Comparison of ENCODE assay signal across 1 cellular context in the genomic region with DNA sequence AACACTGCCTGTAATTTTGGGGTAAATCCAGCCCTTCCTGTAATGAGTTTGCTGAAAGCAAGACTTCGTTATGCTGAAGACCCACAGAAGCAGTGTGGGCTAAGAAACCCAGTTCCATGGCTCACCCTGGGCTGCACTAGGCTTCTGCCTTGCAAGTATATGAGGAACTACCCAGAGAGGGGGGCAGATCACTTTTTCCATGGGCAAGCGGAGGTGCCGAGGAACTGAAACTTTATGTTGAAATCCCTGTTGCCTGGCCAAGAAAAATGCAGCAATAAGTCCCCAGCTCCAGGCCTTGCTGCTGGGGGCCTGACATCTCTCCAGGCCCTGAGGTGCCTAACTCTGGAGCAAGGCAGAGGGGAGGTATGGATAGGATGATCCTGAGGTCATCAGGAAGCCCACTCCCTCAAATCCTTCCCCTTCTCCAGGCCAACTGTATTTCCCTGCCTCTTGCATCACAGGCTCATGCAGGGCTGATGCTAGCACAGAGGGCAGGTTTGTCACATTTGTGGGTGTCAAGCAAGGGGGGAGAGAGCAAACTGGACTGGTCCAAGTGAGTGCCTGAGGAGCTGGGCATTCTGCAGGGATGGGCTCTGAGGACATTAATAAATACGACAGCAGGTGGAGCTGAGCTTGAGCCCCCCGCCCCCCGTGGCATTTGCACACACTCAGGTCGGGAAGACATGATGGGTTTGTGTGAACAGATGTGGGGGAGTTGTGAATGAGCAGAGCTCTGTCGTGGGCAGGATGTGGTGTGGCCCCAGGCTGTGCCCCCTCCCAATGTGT.
TF ChIP-seq lines count a peak whose summit lies in the region.

No MANE protein-coding gene starts in this region.

TF ChIP-seq in K562, 482 proteins besides CTCF, POLR2A, EP300 and RAD21:
- TF ChIP-seq RFX5 (IDR thresholded peaks at IDR 0.05; ENCODE audit: low read depth, low read length) (no peak), SMAD2 (IDR thresholded peaks at IDR 0.05; ENCODE audit: low read depth, low read length) (no peak), ZNF184 (CRISPR knock-in tag; IDR thresholded peaks at IDR 0.05) (no peak), POLR2H (tag; IDR thresholded peaks at IDR 0.05; ENCODE audit: low read depth) (no peak), POLR2AphosphoS5 (IDR thresholded peaks at IDR 0.05; ENCODE audit: control insufficient read depth, insufficient read depth, low read depth, low read length) (no peak), CEBPG (CRISPR knock-in tag; IDR thresholded peaks at IDR 0.05) (no peak), CEBPG (tag; conservative IDR thresholded peaks at IDR 0.05 in 1 of 2, IDR thresholded peaks at IDR 0.05 in 1 of 2) (0 out of 4 replicates have a peak, but pooled peaks of 1 of the 2 experiments have one; percentile 41)
- TF ChIP-seq, protein P1, sequence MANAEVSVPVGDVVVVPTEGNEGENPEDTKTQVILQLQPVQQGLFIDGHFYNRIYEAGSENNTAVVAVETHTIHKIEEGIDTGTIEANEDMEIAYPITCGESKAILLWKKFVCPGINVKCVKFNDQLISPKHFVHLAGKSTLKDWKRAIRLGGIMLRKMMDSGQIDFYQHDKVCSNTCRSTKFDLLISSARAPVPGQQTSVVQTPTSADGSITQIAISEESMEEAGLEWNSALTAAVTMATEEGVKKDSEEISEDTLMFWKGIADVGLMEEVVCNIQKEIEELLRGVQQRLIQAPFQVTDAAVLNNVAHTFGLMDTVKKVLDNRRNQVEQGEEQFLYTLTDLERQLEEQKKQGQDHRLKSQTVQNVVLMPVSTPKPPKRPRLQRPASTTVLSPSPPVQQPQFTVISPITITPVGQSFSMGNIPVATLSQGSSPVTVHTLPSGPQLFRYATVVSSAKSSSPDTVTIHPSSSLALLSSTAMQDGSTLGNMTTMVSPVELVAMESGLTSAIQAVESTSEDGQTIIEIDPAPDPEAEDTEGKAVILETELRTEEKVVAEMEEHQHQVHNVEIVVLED (CRISPR knock-in tag; IDR thresholded peaks at IDR 0.05), result no peak
